Comparison of ENCODE assay signal across 20 cellular contexts in the genomic region with DNA sequence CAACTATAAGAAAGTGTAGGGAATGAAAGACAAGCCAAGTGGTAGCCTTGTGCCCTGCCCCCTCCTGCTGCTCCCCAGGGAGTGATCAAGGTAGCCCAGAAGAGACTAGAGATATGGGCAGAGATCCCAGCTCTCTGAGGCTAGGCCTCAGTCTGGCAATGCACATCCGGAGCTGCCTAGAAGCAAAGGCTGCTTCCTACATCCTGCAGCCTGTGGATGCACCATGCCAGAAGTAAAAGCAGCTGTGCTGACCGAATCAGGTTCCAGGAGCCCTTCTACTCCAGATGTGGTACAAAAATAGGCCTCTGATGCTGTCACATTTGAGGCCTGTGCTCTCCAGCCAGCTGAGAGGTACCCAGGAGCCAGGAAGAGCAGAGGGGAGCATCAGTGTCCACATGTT. TPM values are rescaled to one million over a fixed set of nuclear protein-coding genes. Genes with fewer than 3 reads are reported as not detected.
"Had no signal": no experiment of that assay in that cellular context is flagged by ENCODE, and none has a peak within 500 bp of the region (broad histone marks: within the 10 kb centered on the region; RNA-seq: fewer than 3 reads in every experiment).

No MANE protein-coding gene starts in this region.

- ATAC-seq: upper lobe of right lung had no signal

- H3K9me3 ChIP-seq: prostate gland, sigmoid colon, SK-N-SH, suprapubic skin, upper lobe of right lung had no signal

- H3K27me3 Mint-ChIP-seq: activated B cell treated with CpG ODN at 0.5 μM for 24 hours; activated CD4-positive, alpha-beta T cell treated with anti-CD3 and anti-CD28 coated beads, Interleukin-2, amount 10 ng/mL, durations not matched to agents 24 days and 14 days; activated naive CD4-positive, alpha-beta T cell treated with anti-CD3 and anti-CD28 coated beads, Interleukin-2, amount 10 ng/mL, durations not matched to agents 7 days and 5 days; dendritic cell treated with granulocyte-macrophage colony-stimulating factor and Interleukin-4, amounts not matched to agents 40 ng/mL and 50 ng/mL, for 4 days; naive B cell had no signal

- H3K4me1 Mint-ChIP-seq: activated naive CD4-positive, alpha-beta T cell treated with anti-CD3 and anti-CD28 coated beads, Interleukin-2, amount 10 ng/mL, durations not matched to agents 7 days and 5 days had no signal

- DNase-seq: activated B cell treated with CpG ODN at 0.5 μM for 24 hours; activated CD4-positive, alpha-beta T cell treated with anti-CD3 and anti-CD28 coated beads, Interleukin-2, amount 10 ng/mL, durations not matched to agents 24 days and 14 days; activated T-cell treated with anti-CD3 and anti-CD28 coated beads for 4 hours; foreskin melanocyte; kidney; naive B cell; occipital lobe; sigmoid colon; SK-N-SH; upper lobe of right lung had no signal

- H3K27ac ChIP-seq: prostate gland, suprapubic skin, upper lobe of right lung had no signal

- H3K4me3 ChIP-seq: prostate gland, sigmoid colon, suprapubic skin, upper lobe of right lung had no signal

- H3K36me3 ChIP-seq: prostate gland, sigmoid colon, upper lobe of right lung had no signal

- H3K4me3 Mint-ChIP-seq: activated B cell treated with CpG ODN at 0.5 μM for 24 hours; activated CD4-positive, alpha-beta T cell treated with anti-CD3 and anti-CD28 coated beads, Interleukin-2, amount 10 ng/mL, durations not matched to agents 24 days and 14 days; activated naive CD4-positive, alpha-beta T cell treated with anti-CD3 and anti-CD28 coated beads, Interleukin-2, amount 10 ng/mL, durations not matched to agents 7 days and 5 days; dendritic cell treated with granulocyte-macrophage colony-stimulating factor and Interleukin-4, amounts not matched to agents 40 ng/mL and 50 ng/mL, for 4 days; endodermal cell; naive B cell had no signal

- H3K27ac Mint-ChIP-seq: activated B cell treated with CpG ODN at 0.5 μM for 24 hours; activated CD4-positive, alpha-beta T cell treated with anti-CD3 and anti-CD28 coated beads, Interleukin-2, amount 10 ng/mL, durations not matched to agents 24 days and 14 days; activated naive CD4-positive, alpha-beta T cell treated with anti-CD3 and anti-CD28 coated beads, Interleukin-2, amount 10 ng/mL, durations not matched to agents 7 days and 5 days; activated T-helper 2 cell treated with anti-CD3 and anti-CD28 coated beads, Interferon-gamma antibody, Interleukin-2, Interleukin-4, amounts not matched to agents 10 μg/mL and 5 μg/mL and 100 μg/mL, durations not matched to agents 14 hours and 24 hours and 36 hours; dendritic cell treated with granulocyte-macrophage colony-stimulating factor and Interleukin-4, amounts not matched to agents 40 ng/mL and 50 ng/mL, for 4 days; endodermal cell had no signal

- H3K9me3 Mint-ChIP-seq: activated B cell treated with CpG ODN at 0.5 μM for 24 hours; activated CD4-positive, alpha-beta T cell treated with anti-CD3 and anti-CD28 coated beads, Interleukin-2, amount 10 ng/mL, durations not matched to agents 24 days and 14 days; activated naive CD4-positive, alpha-beta T cell treated with anti-CD3 and anti-CD28 coated beads, Interleukin-2, amount 10 ng/mL, durations not matched to agents 7 days and 5 days; activated T-helper 2 cell treated with anti-CD3 and anti-CD28 coated beads, Interferon-gamma antibody, Interleukin-2, Interleukin-4, amounts not matched to agents 10 μg/mL and 5 μg/mL and 100 μg/mL, durations not matched to agents 14 hours and 24 hours and 36 hours; dendritic cell treated with granulocyte-macrophage colony-stimulating factor and Interleukin-4, amounts not matched to agents 40 ng/mL and 50 ng/mL, for 4 days; endodermal cell; naive B cell had no signal

- H3K4me1 ChIP-seq: prostate gland had no signal

- H3K9ac ChIP-seq: SK-N-SH had no signal

- H3K27me3 ChIP-seq: sigmoid colon, suprapubic skin, upper lobe of right lung had no signal

RNA-seq across cellular contexts. Expression of a gene that starts 29.3 kb away (rescaled TPM):
- total RNA-seq: activated B cell treated with CpG ODN at 0.5 μM for 24 hours; lower leg skin; sigmoid colon; T-helper 1 cell treated with Interleukin-12 subunit alpha and Interleukin-12 subunit beta and Interleukin-4 antibody, amounts not matched to agents 30 ng/mL and 1 ng/mL, for 36 hours; upper lobe of right lung had no signal

RNA-seq across cellular contexts. Expression of a gene that starts 37.3 kb away (rescaled TPM):
- total RNA-seq: endodermal cell had no signal

RNA-seq across cellular contexts. Expression of a gene that starts 40.7 kb away (rescaled TPM):
- total RNA-seq: activated B cell treated with CpG ODN at 0.5 μM for 24 hours; activated CD4-positive, alpha-beta T cell treated with anti-CD3 and anti-CD28 coated beads, Interleukin-2, amount 10 ng/mL, durations not matched to agents 24 days and 14 days; activated CD8-positive, alpha-beta memory T cell treated with anti-CD3 and anti-CD28 coated beads for 36 hours; activated T-helper 2 cell treated with anti-CD3 and anti-CD28 coated beads, Interferon-gamma antibody, Interleukin-2, Interleukin-4, amounts not matched to agents 10 μg/mL and 5 μg/mL and 100 μg/mL, durations not matched to agents 14 hours and 24 hours and 36 hours; endodermal cell; occipital lobe; prostate gland; upper lobe of right lung had no signal
- polyA plus RNA-seq: adipose tissue had no signal
